In genomic region chr19:35569281-35569781, GRCh38 we compare ENCODE assay signal across 1 cellular context.
TF ChIP-seq lines count a peak whose summit lies in the region.

No MANE protein-coding gene starts in this region.

TF ChIP-seq in HepG2, 621 proteins besides CTCF, POLR2A, EP300 and RAD21 (continued from another document and continues in another):
- no peak for TF ChIP-seq ZBTB4 (CRISPR knock-in tag; IDR thresholded peaks at IDR 0.05; ENCODE audit: borderline replicate concordance)
- TF ChIP-seq MED1 (CRISPR knock-in tag; IDR thresholded peaks at IDR 0.05), result peak; percentile 53; the same call in 1 of the 2 replicates
- TF ChIP-seq ZFP36 (IDR thresholded peaks at IDR 0.05; ENCODE audit: borderline replicate concordance, low read depth, low read length, partially characterized antibody), result no peak
- TF ChIP-seq ZNF563 (CRISPR knock-in tag; IDR thresholded peaks at IDR 0.05), result no peak
- TF ChIP-seq ZC3H4 (CRISPR knock-in tag; IDR thresholded peaks at IDR 0.05; ENCODE audit: borderline replicate concordance), result no peak
- TF ChIP-seq, protein P1, sequence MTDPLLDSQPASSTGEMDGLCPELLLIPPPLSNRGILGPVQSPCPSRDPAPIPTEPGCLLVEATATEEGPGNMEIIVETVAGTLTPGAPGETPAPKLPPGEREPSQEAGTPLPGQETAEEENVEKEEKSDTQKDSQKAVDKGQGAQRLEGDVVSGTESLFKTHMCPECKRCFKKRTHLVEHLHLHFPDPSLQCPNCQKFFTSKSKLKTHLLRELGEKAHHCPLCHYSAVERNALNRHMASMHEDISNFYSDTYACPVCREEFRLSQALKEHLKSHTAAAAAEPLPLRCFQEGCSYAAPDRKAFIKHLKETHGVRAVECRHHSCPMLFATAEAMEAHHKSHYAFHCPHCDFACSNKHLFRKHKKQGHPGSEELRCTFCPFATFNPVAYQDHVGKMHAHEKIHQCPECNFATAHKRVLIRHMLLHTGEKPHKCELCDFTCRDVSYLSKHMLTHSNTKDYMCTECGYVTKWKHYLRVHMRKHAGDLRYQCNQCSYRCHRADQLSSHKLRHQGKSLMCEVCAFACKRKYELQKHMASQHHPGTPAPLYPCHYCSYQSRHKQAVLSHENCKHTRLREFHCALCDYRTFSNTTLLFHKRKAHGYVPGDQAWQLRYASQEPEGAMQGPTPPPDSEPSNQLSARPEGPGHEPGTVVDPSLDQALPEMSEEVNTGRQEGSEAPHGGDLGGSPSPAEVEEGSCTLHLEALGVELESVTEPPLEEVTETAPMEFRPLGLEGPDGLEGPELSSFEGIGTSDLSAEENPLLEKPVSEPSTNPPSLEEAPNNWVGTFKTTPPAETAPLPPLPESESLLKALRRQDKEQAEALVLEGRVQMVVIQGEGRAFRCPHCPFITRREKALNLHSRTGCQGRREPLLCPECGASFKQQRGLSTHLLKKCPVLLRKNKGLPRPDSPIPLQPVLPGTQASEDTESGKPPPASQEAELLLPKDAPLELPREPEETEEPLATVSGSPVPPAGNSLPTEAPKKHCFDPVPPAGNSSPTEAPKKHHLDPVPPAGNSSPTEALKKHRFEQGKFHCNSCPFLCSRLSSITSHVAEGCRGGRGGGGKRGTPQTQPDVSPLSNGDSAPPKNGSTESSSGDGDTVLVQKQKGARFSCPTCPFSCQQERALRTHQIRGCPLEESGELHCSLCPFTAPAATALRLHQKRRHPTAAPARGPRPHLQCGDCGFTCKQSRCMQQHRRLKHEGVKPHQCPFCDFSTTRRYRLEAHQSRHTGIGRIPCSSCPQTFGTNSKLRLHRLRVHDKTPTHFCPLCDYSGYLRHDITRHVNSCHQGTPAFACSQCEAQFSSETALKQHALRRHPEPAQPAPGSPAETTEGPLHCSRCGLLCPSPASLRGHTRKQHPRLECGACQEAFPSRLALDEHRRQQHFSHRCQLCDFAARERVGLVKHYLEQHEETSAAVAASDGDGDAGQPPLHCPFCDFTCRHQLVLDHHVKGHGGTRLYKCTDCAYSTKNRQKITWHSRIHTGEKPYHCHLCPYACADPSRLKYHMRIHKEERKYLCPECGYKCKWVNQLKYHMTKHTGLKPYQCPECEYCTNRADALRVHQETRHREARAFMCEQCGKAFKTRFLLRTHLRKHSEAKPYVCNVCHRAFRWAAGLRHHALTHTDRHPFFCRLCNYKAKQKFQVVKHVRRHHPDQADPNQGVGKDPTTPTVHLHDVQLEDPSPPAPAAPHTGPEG (CRISPR knock-in tag; IDR thresholded peaks at IDR 0.05), result no peak
- TF ChIP-seq NFE2L1 (CRISPR knock-in tag; IDR thresholded peaks at IDR 0.05; ENCODE audit: borderline replicate concordance), result no peak
- peak; percentile 89 for TF ChIP-seq RXRB (CRISPR knock-in tag; IDR thresholded peaks at IDR 0.05; ENCODE audit: borderline replicate concordance)
- no peak for TF ChIP-seq MEIS1 (CRISPR knock-in tag; IDR thresholded peaks at IDR 0.05; ENCODE audit: borderline replicate concordance)
- TF ChIP-seq JUN (CRISPR knock-in tag; IDR thresholded peaks at IDR 0.05), result 0 out of 2 replicates have a peak, but pooled peaks have one; percentile 29
- TF ChIP-seq ZNF501 (CRISPR knock-in tag; IDR thresholded peaks at IDR 0.05), result no peak
- TF ChIP-seq, protein P2, sequence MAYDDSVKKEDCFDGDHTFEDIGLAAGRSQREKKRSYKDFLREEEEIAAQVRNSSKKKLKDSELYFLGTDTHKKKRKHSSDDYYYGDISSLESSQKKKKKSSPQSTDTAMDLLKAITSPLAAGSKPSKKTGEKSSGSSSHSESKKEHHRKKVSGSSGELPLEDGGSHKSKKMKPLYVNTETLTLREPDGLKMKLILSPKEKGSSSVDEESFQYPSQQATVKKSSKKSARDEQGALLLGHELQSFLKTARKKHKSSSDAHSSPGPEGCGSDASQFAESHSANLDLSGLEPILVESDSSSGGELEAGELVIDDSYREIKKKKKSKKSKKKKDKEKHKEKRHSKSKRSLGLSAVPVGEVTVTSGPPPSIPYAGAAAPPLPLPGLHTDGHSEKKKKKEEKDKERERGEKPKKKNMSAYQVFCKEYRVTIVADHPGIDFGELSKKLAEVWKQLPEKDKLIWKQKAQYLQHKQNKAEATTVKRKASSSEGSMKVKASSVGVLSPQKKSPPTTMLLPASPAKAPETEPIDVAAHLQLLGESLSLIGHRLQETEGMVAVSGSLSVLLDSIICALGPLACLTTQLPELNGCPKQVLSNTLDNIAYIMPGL (CRISPR knock-in tag; IDR thresholded peaks at IDR 0.05; ENCODE audit: borderline replicate concordance in 1 of 2, low read depth in 1 of 2), result no peak
- 0 out of 2 replicates have a peak, but pooled peaks have one; percentile 68 for TF ChIP-seq FOXO4 (CRISPR knock-in tag; conservative IDR thresholded peaks at IDR 0.05)
- TF ChIP-seq, protein P3, sequence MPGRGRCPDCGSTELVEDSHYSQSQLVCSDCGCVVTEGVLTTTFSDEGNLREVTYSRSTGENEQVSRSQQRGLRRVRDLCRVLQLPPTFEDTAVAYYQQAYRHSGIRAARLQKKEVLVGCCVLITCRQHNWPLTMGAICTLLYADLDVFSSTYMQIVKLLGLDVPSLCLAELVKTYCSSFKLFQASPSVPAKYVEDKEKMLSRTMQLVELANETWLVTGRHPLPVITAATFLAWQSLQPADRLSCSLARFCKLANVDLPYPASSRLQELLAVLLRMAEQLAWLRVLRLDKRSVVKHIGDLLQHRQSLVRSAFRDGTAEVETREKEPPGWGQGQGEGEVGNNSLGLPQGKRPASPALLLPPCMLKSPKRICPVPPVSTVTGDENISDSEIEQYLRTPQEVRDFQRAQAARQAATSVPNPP (CRISPR knock-in tag; IDR thresholded peaks at IDR 0.05), result no peak
- TF ChIP-seq, protein P4, sequence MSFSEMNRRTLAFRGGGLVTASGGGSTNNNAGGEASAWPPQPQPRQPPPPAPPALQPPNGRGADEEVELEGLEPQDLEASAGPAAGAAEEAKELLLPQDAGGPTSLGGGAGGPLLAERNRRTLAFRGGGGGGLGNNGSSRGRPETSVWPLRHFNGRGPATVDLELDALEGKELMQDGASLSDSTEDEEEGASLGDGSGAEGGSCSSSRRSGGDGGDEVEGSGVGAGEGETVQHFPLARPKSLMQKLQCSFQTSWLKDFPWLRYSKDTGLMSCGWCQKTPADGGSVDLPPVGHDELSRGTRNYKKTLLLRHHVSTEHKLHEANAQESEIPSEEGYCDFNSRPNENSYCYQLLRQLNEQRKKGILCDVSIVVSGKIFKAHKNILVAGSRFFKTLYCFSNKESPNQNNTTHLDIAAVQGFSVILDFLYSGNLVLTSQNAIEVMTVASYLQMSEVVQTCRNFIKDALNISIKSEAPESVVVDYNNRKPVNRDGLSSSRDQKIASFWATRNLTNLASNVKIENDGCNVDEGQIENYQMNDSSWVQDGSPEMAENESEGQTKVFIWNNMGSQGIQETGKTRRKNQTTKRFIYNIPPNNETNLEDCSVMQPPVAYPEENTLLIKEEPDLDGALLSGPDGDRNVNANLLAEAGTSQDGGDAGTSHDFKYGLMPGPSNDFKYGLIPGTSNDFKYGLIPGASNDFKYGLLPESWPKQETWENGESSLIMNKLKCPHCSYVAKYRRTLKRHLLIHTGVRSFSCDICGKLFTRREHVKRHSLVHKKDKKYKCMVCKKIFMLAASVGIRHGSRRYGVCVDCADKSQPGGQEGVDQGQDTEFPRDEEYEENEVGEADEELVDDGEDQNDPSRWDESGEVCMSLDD (CRISPR knock-in tag; IDR thresholded peaks at IDR 0.05; ENCODE audit: borderline replicate concordance), result no peak
- no peak for TF ChIP-seq RNF219 (CRISPR knock-in tag; IDR thresholded peaks at IDR 0.05)
- TF ChIP-seq ZGPAT (CRISPR knock-in tag; IDR thresholded peaks at IDR 0.05), result peak; percentile 38; the same call in 1 of the 2 replicates
- no peak for TF ChIP-seq BRCA1 (CRISPR knock-in tag; IDR thresholded peaks at IDR 0.05)
- TF ChIP-seq CCDC6 (CRISPR knock-in tag; IDR thresholded peaks at IDR 0.05), result 0 out of 2 replicates have a peak, but pooled peaks have one; percentile 39
- no peak for TF ChIP-seq HDAC6 (IDR thresholded peaks at IDR 0.05; ENCODE audit: low read depth, low read length)
- TF ChIP-seq HOXD1 (CRISPR knock-in tag; IDR thresholded peaks at IDR 0.05), result no peak
- TF ChIP-seq ZNF850 (CRISPR knock-in tag; conservative IDR thresholded peaks at IDR 0.05), result no peak
- TF ChIP-seq ZNF44 (CRISPR knock-in tag; IDR thresholded peaks at IDR 0.05), result no peak
- no peak for TF ChIP-seq ZNF703 (CRISPR knock-in tag; IDR thresholded peaks at IDR 0.05; ENCODE audit: borderline replicate concordance)
- TF ChIP-seq ZBTB26 (CRISPR knock-in tag; IDR thresholded peaks at IDR 0.05; ENCODE audit: borderline replicate concordance), result no peak
- no peak for TF ChIP-seq ZNF496 (CRISPR knock-in tag; IDR thresholded peaks at IDR 0.05; ENCODE audit: insufficient replicate concordance)
- no peak for TF ChIP-seq HINFP (CRISPR knock-in tag; IDR thresholded peaks at IDR 0.05; ENCODE audit: low read depth)
- peak; percentile 61; the same call in 1 of the 2 replicates for TF ChIP-seq TARDBP (CRISPR knock-in tag; IDR thresholded peaks at IDR 0.05)
- no peak for TF ChIP-seq DNMT1 (CRISPR knock-in tag; IDR thresholded peaks at IDR 0.05)
